ENCODE assay signal across 6 cellular contexts in genomic region chr3:43978708-43979107, GRCh38.
"Had no signal": no experiment of that assay in that cellular context is flagged by ENCODE, and none has a peak within 500 bp of the region (broad histone marks: within the 10 kb centered on the region; RNA-seq: fewer than 3 reads in every experiment).

No MANE protein-coding gene starts in this region.

- H3K4me3 ChIP-seq: K562 had no signal

- ATAC-seq: K562 had no signal

- H3K4me3 Mint-ChIP-seq: H9 had no signal

- DNase-seq: GOT3, H9, HCEC 1CT, IMR-90, KG1 had no signal
